Comparison of ENCODE assay signal across 8 cellular contexts in the genomic region with DNA sequence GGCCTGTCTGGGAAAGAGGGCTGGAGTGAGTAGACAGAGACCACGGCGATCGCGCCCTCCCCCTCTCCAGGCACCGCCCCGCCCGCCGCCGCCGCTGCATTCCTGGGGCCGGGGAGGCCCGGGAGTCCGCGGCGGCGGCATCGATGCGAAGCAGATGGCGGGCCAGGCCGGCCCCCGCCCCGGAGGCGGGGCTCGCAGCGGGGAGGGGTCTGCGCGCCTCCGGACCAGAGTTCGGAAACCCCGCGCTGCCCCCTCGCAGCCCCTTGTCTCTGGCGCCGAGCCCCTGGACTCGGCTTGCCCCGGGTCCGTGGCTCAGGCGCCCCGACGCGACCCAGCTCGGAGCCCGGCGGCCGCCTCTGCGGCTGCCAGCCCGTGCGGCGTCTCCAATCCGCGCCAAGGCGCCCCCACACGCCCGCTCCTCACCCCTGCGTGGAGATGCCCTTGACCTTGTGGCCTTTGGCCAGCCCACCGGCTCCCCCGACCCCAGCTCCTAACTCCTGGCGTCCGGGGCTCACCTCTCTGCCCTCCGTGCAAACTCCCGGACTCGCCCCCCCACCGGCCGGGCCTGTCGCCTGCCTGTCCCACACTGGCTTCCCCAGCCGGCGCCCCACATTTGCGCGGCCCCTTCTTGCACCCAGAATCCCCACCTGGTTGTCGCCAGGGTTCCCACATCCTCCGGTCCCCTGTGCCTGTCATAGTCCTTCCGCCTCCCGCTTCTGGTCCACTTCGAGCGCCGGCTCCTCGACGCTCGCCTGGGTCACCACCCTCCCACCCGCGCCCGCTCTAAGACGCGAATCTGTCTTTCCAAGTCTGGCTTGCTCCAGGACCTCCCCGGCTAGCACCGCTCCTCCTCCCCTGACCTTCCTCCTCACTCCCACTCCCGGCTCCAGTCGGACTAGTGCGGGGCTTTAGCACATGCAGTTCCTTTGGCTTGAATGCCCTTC. TPM values are rescaled to one million over a fixed set of nuclear protein-coding genes. Genes with fewer than 3 reads are reported as not detected.
DNase-seq lines count a peak whose midpoint lies in the region; ATAC-seq lines count a peak whose summit lies in the region.

No MANE protein-coding gene starts in this region.

- ATAC-seq in GM19397 (IDR thresholded peaks at IDR 0.05; ENCODE audit: unreplicated experiment), result no peak
- no peak for ATAC-seq in GM21619 (IDR thresholded peaks at IDR 0.05; ENCODE audit: unreplicated experiment)

- H3K4me1 ChIP-seq in effector memory CD4-positive, alpha-beta T cell (ENCODE audit: control insufficient read depth, insufficient read depth, low read length, poor library complexity, severe bottlenecking), result peaks cover 25% of the 10 kb centered on the region

- H3K27me3 ChIP-seq in effector memory CD4-positive, alpha-beta T cell (replicated peaks; ENCODE audit: control insufficient read depth, insufficient read depth, low read length, poor library complexity, severe bottlenecking), result peaks cover 20% of the 10 kb centered on the region

- no peak overlapping the region for H3K27ac ChIP-seq in effector memory CD4-positive, alpha-beta T cell (ENCODE audit: insufficient read depth, low read length, poor library complexity, severe bottlenecking)

- peak overlapping the region; percentile 45 for H3K4me3 ChIP-seq in effector memory CD4-positive, alpha-beta T cell (ENCODE audit: insufficient read depth, low read depth, low read length, poor library complexity, severe bottlenecking)

- H3K9me3 ChIP-seq in effector memory CD4-positive, alpha-beta T cell (ENCODE audit: control insufficient read depth, low read length), result no peaks in the 10 kb centered on the region

- DNase-seq in EH (ENCODE audit: low read depth) (peak; percentile 70), NCI-H69 (lab: John Stamatoyannopoulos, UW) (peak; percentile 25), myocyte (ENCODE audit: low read depth) (peak; percentile 52), GDM1 (lab: John Stamatoyannopoulos, UW) (no peak), HPDE6-E6E7 (ENCODE audit: extremely low spot score) (no peak)
- DNase-seq in effector memory CD4-positive, alpha-beta T cell, result no peak

- no peaks in the 10 kb centered on the region for H3K36me3 ChIP-seq in effector memory CD4-positive, alpha-beta T cell (ENCODE audit: control insufficient read depth, insufficient read depth, low read length)

RNA-seq across cellular contexts. Expression of a gene that starts 1.0 kb away (rescaled TPM):
- 4.8 and 7.9 TPM in 2 replicates for total RNA-seq in myocyte
- 18.1 TPM for polyA plus RNA-seq in myocyte (2012)

RNA-seq across cellular contexts. Expression of a gene that starts 42.6 kb away (rescaled TPM):
- total RNA-seq in myocyte, result 18.4 and 19.9 TPM in 2 replicates
- 8.3 TPM for polyA plus RNA-seq in myocyte (2012)

RNA-seq across cellular contexts. Expression of a gene that starts 59.0 kb away (rescaled TPM):
- 31.5 and 46.3 TPM in 2 replicates for total RNA-seq in myocyte
- 24.3 TPM for polyA plus RNA-seq in myocyte (2012)

Comparison
In these comparisons a context has a peak if more than half of its experiments do, and no peak if none do; other contexts are left out.
1. DNase-seq: peak in EH (single experiment), NCI-H69 (single experiment) and myocyte (single experiment); none in effector memory CD4-positive, alpha-beta T cell (0 of 3), GDM1 (single experiment) and HPDE6-E6E7 (single experiment).